Comparison of ENCODE assay signal across 19 cellular contexts in the genomic region with DNA sequence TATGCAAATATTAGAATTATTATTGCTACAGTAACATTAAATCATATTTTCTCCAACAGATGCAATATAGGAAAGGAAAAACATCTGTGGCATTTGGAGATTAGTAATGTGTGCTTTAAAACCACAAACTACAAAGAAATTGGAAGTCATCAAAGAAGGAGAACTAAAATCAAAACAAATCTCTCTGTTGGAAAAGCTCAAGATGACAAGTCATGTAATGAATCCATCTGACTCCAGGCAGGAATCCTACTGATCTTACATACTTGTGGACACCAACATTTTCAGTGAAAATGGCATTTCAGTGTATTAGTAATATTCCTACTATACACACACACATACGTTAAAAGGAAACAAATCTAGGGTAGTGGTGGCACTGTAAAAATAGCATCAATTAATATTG.
A peak's percentile ranks its signal among the peaks of the same experiment; 100 is the strongest.
DNase-seq lines count a peak whose midpoint lies in the region; FAIRE-seq and TF ChIP-seq lines count a peak whose summit lies in the region.
"Had no signal": no experiment of that assay in that cellular context is flagged by ENCODE, and none has a peak within 500 bp of the region (broad histone marks: within the 10 kb centered on the region; RNA-seq: fewer than 3 reads in every experiment).

No MANE protein-coding gene starts in this region.

- H3K4me1 ChIP-seq in GM23248 (ENCODE audit: insufficient read depth) (no peaks in the 10 kb centered on the region), astrocyte (ENCODE audit: insufficient read depth, low read length) (peaks cover 5% of the 10 kb centered on the region)

- no peak overlapping the region for H3K9ac ChIP-seq in GM23248
- H3K9ac ChIP-seq in astrocyte (ENCODE audit: low read length) = no peak overlapping the region
- H3K9ac ChIP-seq: KMS-11 had no signal

- H3K4me2 ChIP-seq in GM23248 (ENCODE audit: unreplicated experiment) = no peak overlapping the region
- peak overlapping the region; percentile 5 for H3K4me2 ChIP-seq in astrocyte (ENCODE audit: low read length)
- H3K4me2 ChIP-seq: KMS-11 had no signal

- H3K9me2 ChIP-seq in GM23248 (ENCODE audit: insufficient read depth) = no peaks in the 10 kb centered on the region

- no peak for TF ChIP-seq CTCF in astrocyte (IDR thresholded peaks at IDR 0.05; ENCODE audit: insufficient read depth, low read depth, low read length)

- 0 to 5% methylated on average over 1 of the region's 1 CpG for WGBS in GM23248 (ENCODE audit: low coverage in 1 of 2, low lambda C conversion rate in 2 of 2, missing lambda C conversion rate in 2 of 2), 2 experiments

- H3K9me3 Mint-ChIP-seq in astrocyte (ENCODE audit: unreplicated experiment) = peaks cover 14% of the 10 kb centered on the region
- H3K9me3 Mint-ChIP-seq: CD8-positive, alpha-beta T cell had no signal

- H3K27me3 ChIP-seq in GM23248 (replicated peaks; ENCODE audit: insufficient read depth) (no peaks in the 10 kb centered on the region), astrocyte (ENCODE audit: insufficient read depth, low read length) (no peaks in the 10 kb centered on the region), H7 (ENCODE audit: control insufficient read depth, insufficient read depth, low read length) (no peaks in the 10 kb centered on the region)

- H3K27me3 Mint-ChIP-seq in astrocyte (ENCODE audit: low read depth, unreplicated experiment) = peaks cover 4% of the 10 kb centered on the region

- no peak overlapping the region for H3K4me3 Mint-ChIP-seq in astrocyte (ENCODE audit: unreplicated experiment)
- H3K4me3 Mint-ChIP-seq: CD8-positive, alpha-beta T cell had no signal

- no peak overlapping the region for H3K4me3 ChIP-seq in GM23248
- no peak overlapping the region for H3K4me3 ChIP-seq in astrocyte (ENCODE audit: insufficient read depth, low read depth, low read length)
- H3K4me3 ChIP-seq in H7 (ENCODE audit: insufficient read depth, low read depth, low read length) = no peak overlapping the region

- H3K79me2 ChIP-seq in GM23248 (ENCODE audit: insufficient read depth) (no peaks in the 10 kb centered on the region), astrocyte (ENCODE audit: insufficient read depth, low read length) (no peaks in the 10 kb centered on the region)

- no peak for FAIRE-seq in astrocyte (lab: Jason Lieb, UNC)
- FAIRE-seq: D721Med, H1, HepG2, RCC 7860 had no signal

- H4K20me1 ChIP-seq in GM23248 (ENCODE audit: insufficient read depth) (no peaks in the 10 kb centered on the region), astrocyte (ENCODE audit: insufficient read depth, low read length) (no peaks in the 10 kb centered on the region)

- no peaks in the 10 kb centered on the region for H3K36me3 ChIP-seq in GM23248 (ENCODE audit: low read depth)
- no peaks in the 10 kb centered on the region for H3K36me3 ChIP-seq in astrocyte (ENCODE audit: insufficient read depth, low read length)
- no peaks in the 10 kb centered on the region for H3K36me3 ChIP-seq in H7 (replicated peaks; ENCODE audit: control insufficient read depth, insufficient read depth, low read length)

- no peak overlapping the region for H3K27ac ChIP-seq in GM23248
- no peak overlapping the region for H3K27ac ChIP-seq in astrocyte (ENCODE audit: low read depth, low read length)
- H3K27ac ChIP-seq: KMS-11 had no signal

- peaks cover 9% of the 10 kb centered on the region for H3K4me1 Mint-ChIP-seq in astrocyte (ENCODE audit: low read depth, unreplicated experiment)

- no peak overlapping the region for H3K27ac Mint-ChIP-seq in astrocyte (ENCODE audit: unreplicated experiment)
- H3K27ac Mint-ChIP-seq: CD8-positive, alpha-beta T cell had no signal

- DNase-seq in GM23248 (peak; percentile 1), astrocyte (ENCODE audit: low read depth) (peak; percentile 67), fibroblast of peridontal ligament (ENCODE audit: extremely low read depth) (peak; percentile 37), superior temporal gyrus (ENCODE audit: extremely low spot score) (peak; percentile 4), H7 (no peak)
- DNase-seq in activated CD4-positive, CD25-positive, alpha-beta regulatory T cell treated with anti-CD3 and anti-CD28 coated beads, Interleukin-2, amount 50 U/mL, for 72 hours = no peak
- no peak for DNase-seq in effector CD8-positive, alpha-beta T cell (lab: John Stamatoyannopoulos, UW)
- DNase-seq: CD8-positive, alpha-beta T cell; DMS79 treated with DMSO at 0.1 percent for 48 hours; NCI-H1105 treated with DMSO at 0.1 percent for 48 hours; NCI-H187 treated with DMSO at 0.1 percent for 48 hours; NCI-H446; NCI-H748 treated with DMSO at 0.1 percent for 48 hours; SHP77 had no signal

- no peak overlapping the region for H2AFZ ChIP-seq in GM23248
- no peak overlapping the region for H2AFZ ChIP-seq in astrocyte (ENCODE audit: low read depth, low read length)

- H3K36me3 Mint-ChIP-seq in astrocyte (ENCODE audit: low read depth, unreplicated experiment) = no peaks in the 10 kb centered on the region
- H3K36me3 Mint-ChIP-seq: CD8-positive, alpha-beta T cell had no signal

- H3F3A ChIP-seq in GM23248 (ENCODE audit: insufficient read depth) = no peaks in the 10 kb centered on the region

- in situ Hi-C loops in GM23248 (cut with MboI) = no loop called here

- H3K9me3 ChIP-seq in GM23248 (ENCODE audit: low read depth) = no peaks in the 10 kb centered on the region
- H3K9me3 ChIP-seq in astrocyte (ENCODE audit: insufficient read depth, low read depth, low read length) = peaks cover 6% of the 10 kb centered on the region

Comparison
In these comparisons a context has a peak if more than half of its experiments do, and no peak if none do; other contexts are left out.
1. DNase-seq: peak in GM23248 (single experiment), astrocyte (single experiment), fibroblast of peridontal ligament (single experiment) and superior temporal gyrus (single experiment); none in activated CD4-positive, CD25-positive, alpha-beta regulatory T cell treated with anti-CD3 and anti-CD28 coated beads, Interleukin-2, amount 50 U/mL, for 72 hours (single experiment), H7 (single experiment) and effector CD8-positive, alpha-beta T cell (single experiment).